9 cellular contexts compared by ENCODE assay signal in genomic region chr14:64294672-64295413, GRCh38. TPM values are rescaled to one million over a fixed set of nuclear protein-coding genes. Genes with fewer than 3 reads are reported as not detected.
DNase-seq lines count a peak whose midpoint lies in the region; ATAC-seq, FAIRE-seq and TF ChIP-seq lines count a peak whose summit lies in the region.
"Had no signal": no experiment of that assay in that cellular context is flagged by ENCODE, and none has a peak within 500 bp of the region (broad histone marks: within the 10 kb centered on the region; RNA-seq: fewer than 3 reads in every experiment).

No MANE protein-coding gene starts in this region.

- TF ChIP-seq CTCF in Calu3 (IDR thresholded peaks at IDR 0.05; ENCODE audit: unreplicated experiment) (peak; percentile 95), upper lobe of right lung (IDR thresholded peaks at IDR 0.05) (peak; percentile 83)

- CTCF ChIA-PET in Calu3 (lab: Charles Lee) = interaction anchor here (0.6 to 1.0 kb wide), 2 partner anchors 9 to 225 kb away, joined by 4 read pairs; no protein-coding TSS in a partner anchor

- H3K9me3 Mint-ChIP-seq in Calu3 (ENCODE audit: low read depth, unreplicated experiment) = no peaks in the 10 kb centered on the region

- ATAC-seq in GM21360 (IDR thresholded peaks at IDR 0.05; ENCODE audit: unreplicated experiment) (peak; percentile 85), Right ventricle myocardium inferior (peak; percentile 89), upper lobe of right lung (peak; percentile 96)

- H3K4me3 ChIP-seq in SJSA1 (peak overlapping the region; percentile 23), upper lobe of right lung (peak overlapping the region; percentile 47)

- H3K27me3 Mint-ChIP-seq in Calu3 (ENCODE audit: unreplicated experiment) = no peaks in the 10 kb centered on the region

- H3K4me3 Mint-ChIP-seq in Calu3 (ENCODE audit: low read depth, unreplicated experiment) = peak overlapping the region; percentile 68

- H3K4me1 ChIP-seq in SJSA1 (replicated peaks) (peaks cover 21% of the 10 kb centered on the region), upper lobe of right lung (peaks cover 24% of the 10 kb centered on the region)

- H3K36me3 Mint-ChIP-seq in Calu3 (ENCODE audit: insufficient read depth, unreplicated experiment) = peaks cover 5% of the 10 kb centered on the region

- no peak overlapping the region for H3K27ac Mint-ChIP-seq in Calu3 (ENCODE audit: unreplicated experiment)

- H3K9me3 ChIP-seq in SJSA1 (replicated peaks) (no peaks in the 10 kb centered on the region), upper lobe of right lung (no peaks in the 10 kb centered on the region)

- intact Hi-C loops in Calu3 (cut with micrococcal nuclease; ENCODE audit: unreplicated experiment) (loop anchor here (2.0 kb wide), 1 partner anchor 494 kb away; no protein-coding TSS in a partner anchor), Right ventricle myocardium inferior (cut with DNase I) (loop anchor here (2.0 to 5.0 kb wide), 3 partner anchors 136 to 178 kb away; no protein-coding TSS in a partner anchor), posterior cingulate gyrus (cut with DNase I) (loop anchor here (2.0 to 10.0 kb wide), 2 partner anchors 158 to 280 kb away; no protein-coding TSS in a partner anchor), upper lobe of right lung (cut with DNase I) (no loop called here)

- BruUV-seq in Calu3 (replicated peaks; lab: Mats Ljungman, UMichigan) = no TSS peak

- H3K27me3 ChIP-seq in SJSA1 (replicated peaks) = peaks cover 7% of the 10 kb centered on the region; the same call in 1 of the 2 replicates
- H3K27me3 ChIP-seq in upper lobe of right lung = peaks cover 24% of the 10 kb centered on the region

- H3K36me3 ChIP-seq in SJSA1 = no peaks in the 10 kb centered on the region
- H3K36me3 ChIP-seq in upper lobe of right lung = no peaks in the 10 kb centered on the region

- no peak overlapping the region for H3K27ac ChIP-seq in SJSA1
- H3K27ac ChIP-seq in upper lobe of right lung = no peak overlapping the region

- DNase-seq in Calu3 (peak; percentile 92), HTR-8/SVneo (ENCODE audit: insufficient read length, low spot score) (peak; percentile 98), SJSA1 (ENCODE audit: low read depth in 1 of 2, low spot score in 2 of 2) (peak; percentile 43 to 72), Right ventricle myocardium inferior (ENCODE audit: missing footprints) (peak; percentile 75), posterior cingulate gyrus (peak in 8 of 10 donors; percentile 39 to 91 (median 70)), upper lobe of right lung (peak; percentile 93)
- DNase-seq in activated naive CD4-positive, alpha-beta T cell treated with Interleukin-2 at 50 U/mL for 16 hours = peak; percentile 86

- H3K4me1 Mint-ChIP-seq in Calu3 (ENCODE audit: low read depth, unreplicated experiment) = no peaks in the 10 kb centered on the region

- FAIRE-seq in HTR-8/SVneo (lab: Jason Lieb, UNC) = peak; percentile 96
- FAIRE-seq: islet of Langerhans had no signal

RNA-seq across cellular contexts. Expression of gene ESR2, which starts 0.7 kb away (rescaled TPM):
- 0.12 TPM in 1 of 2 replicates, not detected in the other for total RNA-seq in Calu3 (2022)
- 0.29 TPM in 1 of 2 replicates, not detected in the other for total RNA-seq in SJSA1 (2014; rRNA removed; shearing (Covaris generic))
- 0.78 TPM for total RNA-seq in Right ventricle myocardium inferior
- total RNA-seq in upper lobe of right lung = 1.3 TPM
